14 cellular contexts compared by ENCODE assay signal in genomic region chr6:11714798-11715285, GRCh38.
A peak's percentile ranks its signal among the peaks of the same experiment; 100 is the strongest.
DNase-seq lines count a peak whose midpoint lies in the region; ATAC-seq and TF ChIP-seq lines count a peak whose summit lies in the region.
"Had no signal": no experiment of that assay in that cellular context is flagged by ENCODE, and none has a peak within 500 bp of the region (broad histone marks: within the 10 kb centered on the region; RNA-seq: fewer than 3 reads in every experiment).

No MANE protein-coding gene starts in this region.

- H3K27ac Mint-ChIP-seq in stimulated activated naive CD8-positive, alpha-beta T cell treated with anti-CD3 and anti-CD28 coated beads, Interleukin-15, Interleukin-2, amounts not matched to agents 100 ng/mL and 50 ng/mL, for 24 hours = peak overlapping the region; percentile 100
- H3K27ac Mint-ChIP-seq in effector memory CD8-positive, alpha-beta T cell = peak overlapping the region; percentile 28 to 79

- no TSS peak for BruUV-seq in PC-3 (replicated peaks; lab: Mats Ljungman, UMichigan)

- H3F3A ChIP-seq in PC-3 (ENCODE audit: low read length, unreplicated experiment) = no peaks in the 10 kb centered on the region

- H3K4me1 ChIP-seq in OCI-LY3 (ENCODE audit: low read length) (peaks cover 36% of the 10 kb centered on the region), PC-3 (ENCODE audit: insufficient read depth, low read length) (no peaks in the 10 kb centered on the region)
- H3K4me1 ChIP-seq: testis had no signal

- POLR2A ChIA-PET in PC-3 (lab: Charles Lee; ENCODE audit: unreplicated experiment) = no interaction called here

- no peaks in the 10 kb centered on the region for H3K79me2 ChIP-seq in OCI-LY3 (ENCODE audit: low read length)
- no peaks in the 10 kb centered on the region for H3K79me2 ChIP-seq in PC-3 (ENCODE audit: low read length)

- CTCF ChIA-PET in PC-3 (lab: Charles Lee) = no interaction called here

- no peaks in the 10 kb centered on the region for H3K27me3 Mint-ChIP-seq in stimulated activated naive CD8-positive, alpha-beta T cell treated with anti-CD3 and anti-CD28 coated beads, Interleukin-15, Interleukin-2, amounts not matched to agents 100 ng/mL and 50 ng/mL, for 24 hours
- peaks cover 17 to 27% of the 10 kb centered on the region in 2 donors for H3K27me3 Mint-ChIP-seq in effector memory CD8-positive, alpha-beta T cell

- H3K9me2 ChIP-seq in PC-3 (replicated peaks; ENCODE audit: low read length) = no peaks in the 10 kb centered on the region

- H3K9ac ChIP-seq in OCI-LY3 (ENCODE audit: low read length) (peak overlapping the region; percentile 12; the same call in 1 of the 2 replicates), PC-3 (ENCODE audit: low read length) (no peak overlapping the region)

- DNase-seq in stimulated activated naive CD8-positive, alpha-beta T cell treated with anti-CD3 and anti-CD28 coated beads, Interleukin-15, Interleukin-2, amounts not matched to agents 100 U/mL and 50 U/mL, for 24 hours = no peak
- DNase-seq in effector memory CD8-positive, alpha-beta T cell = no peak
- DNase-seq in Right ventricle myocardium inferior (ENCODE audit: missing footprints) = no peak
- no peak for DNase-seq in PC-3
- DNase-seq in DMS153 (lab: John Stamatoyannopoulos, UW) = no peak
- DNase-seq: AML-193; caudate nucleus; effector CD8-positive, alpha-beta T cell; HCEC 1CT; NCI-H446; testis had no signal

- H3K27me3 ChIP-seq in OCI-LY3 (ENCODE audit: low read depth, low read length) (no peaks in the 10 kb centered on the region), PC-3 (ENCODE audit: low read length) (no peaks in the 10 kb centered on the region)
- H3K27me3 ChIP-seq: right atrium auricular region, testis had no signal

- peaks cover 80% of the 10 kb centered on the region for H3K4me1 Mint-ChIP-seq in stimulated activated naive CD8-positive, alpha-beta T cell treated with anti-CD3 and anti-CD28 coated beads, Interleukin-15, Interleukin-2, amounts not matched to agents 100 ng/mL and 50 ng/mL, for 24 hours (ENCODE audit: low read depth)
- peaks cover 7 to 26% of the 10 kb centered on the region in 2 donors for H3K4me1 Mint-ChIP-seq in effector memory CD8-positive, alpha-beta T cell (ENCODE audit: low read depth in 2 of 2)

- no peaks in the 10 kb centered on the region for H3K36me3 ChIP-seq in OCI-LY3 (replicated peaks; ENCODE audit: low read depth, low read length)
- no peaks in the 10 kb centered on the region for H3K36me3 ChIP-seq in PC-3 (ENCODE audit: low read depth, low read length)
- H3K36me3 ChIP-seq: right atrium auricular region had no signal

- intact Hi-C loops in Right ventricle myocardium inferior (cut with DNase I) = no loop called here
- intact Hi-C loops in PC-3 (cut with micrococcal nuclease) = no loop called here

- H3K4me3 ChIP-seq in OCI-LY3 (ENCODE audit: low read length) (peak overlapping the region; percentile 43; the same call in 1 of the 2 replicates), PC-3 (ENCODE audit: low read length) (no peak overlapping the region)
- H3K4me3 ChIP-seq: right atrium auricular region, testis had no signal

- TF ChIP-seq CTCF in OCI-LY3 (IDR thresholded peaks at IDR 0.05; ENCODE audit: low read depth, low read length) (no peak), PC-3 (conservative IDR thresholded peaks at IDR 0.05; ENCODE audit: low read depth, low read length) (no peak)

- no peaks in the 10 kb centered on the region for H4K20me1 ChIP-seq in OCI-LY3 (ENCODE audit: insufficient read depth, low read length)
- no peaks in the 10 kb centered on the region for H4K20me1 ChIP-seq in PC-3 (ENCODE audit: low read length)

- H2AFZ ChIP-seq in OCI-LY3 (ENCODE audit: low read depth, low read length) (no peak overlapping the region), PC-3 (ENCODE audit: low read length) (no peak overlapping the region)

- H3K4me2 ChIP-seq in OCI-LY3 (ENCODE audit: low read length) (peak overlapping the region; percentile 53), PC-3 (ENCODE audit: low read length) (no peak overlapping the region)

- ATAC-seq in stimulated activated naive CD8-positive, alpha-beta T cell treated with anti-CD3 and anti-CD28 coated beads, Interleukin-15, Interleukin-2, amounts not matched to agents 100 U/mL and 50 U/mL, for 24 hours = no peak
- no peak for ATAC-seq in effector memory CD8-positive, alpha-beta T cell (replicated peaks)
- no peak for ATAC-seq in Right ventricle myocardium inferior
- no peak for ATAC-seq in PC-3

- H3K4me3 Mint-ChIP-seq in stimulated activated naive CD8-positive, alpha-beta T cell treated with anti-CD3 and anti-CD28 coated beads, Interleukin-15, Interleukin-2, amounts not matched to agents 100 ng/mL and 50 ng/mL, for 24 hours = peak overlapping the region; percentile 55
- H3K4me3 Mint-ChIP-seq in effector memory CD8-positive, alpha-beta T cell = no peak overlapping the region

- no peaks in the 10 kb centered on the region for H3K9me3 Mint-ChIP-seq in stimulated activated naive CD8-positive, alpha-beta T cell treated with anti-CD3 and anti-CD28 coated beads, Interleukin-15, Interleukin-2, amounts not matched to agents 100 ng/mL and 50 ng/mL, for 24 hours
- no peaks in the 10 kb centered on the region for H3K9me3 Mint-ChIP-seq in effector memory CD8-positive, alpha-beta T cell

- H3K36me3 Mint-ChIP-seq in stimulated activated naive CD8-positive, alpha-beta T cell treated with anti-CD3 and anti-CD28 coated beads, Interleukin-15, Interleukin-2, amounts not matched to agents 100 ng/mL and 50 ng/mL, for 24 hours (ENCODE audit: low read depth) = peaks cover 47% of the 10 kb centered on the region
- H3K36me3 Mint-ChIP-seq in effector memory CD8-positive, alpha-beta T cell (ENCODE audit: insufficient read depth) = no peaks in the 10 kb centered on the region

- no peaks in the 10 kb centered on the region for H3K9me3 ChIP-seq in OCI-LY3 (ENCODE audit: insufficient read depth, low read length)
- H3K9me3 ChIP-seq in PC-3 (ENCODE audit: low read length) = no peaks in the 10 kb centered on the region
- H3K9me3 ChIP-seq: right atrium auricular region, testis had no signal

- H3K27ac ChIP-seq in OCI-LY3 (ENCODE audit: low read length) (peak overlapping the region; percentile 63), PC-3 (ENCODE audit: low read length) (no peak overlapping the region)
- H3K27ac ChIP-seq: right atrium auricular region, testis had no signal
